10 cellular contexts compared by ENCODE assay signal in the genomic region with DNA sequence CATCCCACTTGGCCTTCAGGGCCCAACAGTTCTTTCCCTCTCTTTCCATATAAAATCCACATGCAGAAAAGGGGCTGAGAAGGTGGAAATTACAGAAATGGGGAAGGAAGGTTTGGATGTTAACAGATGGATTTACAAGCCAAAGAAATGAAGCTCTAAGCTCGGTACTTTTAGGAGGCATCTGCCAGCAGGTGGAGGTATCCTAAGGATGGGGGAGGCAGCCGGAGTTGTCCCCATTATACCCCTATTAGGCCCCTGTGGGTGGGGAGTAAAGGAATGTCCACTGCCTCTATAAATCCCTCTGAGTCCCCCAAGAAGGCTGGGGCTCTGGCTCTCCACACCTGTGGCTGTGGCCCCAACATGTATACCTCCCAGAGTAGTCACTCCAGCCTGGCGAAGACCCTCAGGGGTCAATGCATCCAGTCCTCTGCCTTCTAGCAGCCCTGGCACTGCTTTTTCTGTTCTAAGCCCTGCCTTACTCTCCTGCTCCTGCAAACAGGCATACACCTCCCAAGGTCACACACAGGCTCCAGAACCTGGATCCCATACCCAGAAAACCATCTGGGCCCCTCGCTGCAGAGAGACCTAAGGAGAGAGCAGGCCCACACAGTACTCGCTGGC. TPM values are rescaled to one million over a fixed set of nuclear protein-coding genes. Genes with fewer than 3 reads are reported as not detected.
DNase-seq lines count a peak whose midpoint lies in the region; ATAC-seq and TF ChIP-seq lines count a peak whose summit lies in the region.
"Had no signal": no experiment of that assay in that cellular context is flagged by ENCODE, and none has a peak within 500 bp of the region (broad histone marks: within the 10 kb centered on the region; RNA-seq: fewer than 3 reads in every experiment).

No MANE protein-coding gene starts in this region.

- peaks cover 9% of the 10 kb centered on the region; the same call in 1 of the 2 replicates for H3K4me1 ChIP-seq in Panc1 (ENCODE audit: control insufficient read depth, insufficient read depth, low read length)
- H3K4me1 ChIP-seq in endodermal cell (ENCODE audit: control insufficient read depth, insufficient read depth, low read length), result peaks cover 5% of the 10 kb centered on the region
- H3K4me1 ChIP-seq in smooth muscle cell (ENCODE audit: low read depth), result no peaks in the 10 kb centered on the region

- peak overlapping the region; percentile 85 for H3K27ac Mint-ChIP-seq in activated CD4-positive, alpha-beta T cell treated with anti-CD3 and anti-CD28 coated beads, Interleukin-2, amount 10 ng/mL, durations not matched to agents 7 days and 5 days
- H3K27ac Mint-ChIP-seq in endodermal cell, result no peak overlapping the region

- ATAC-seq in Panc1 (no peak; the same call in 1 of the 2 replicates), HG03135 (IDR thresholded peaks at IDR 0.05; ENCODE audit: unreplicated experiment) (no peak), HG03565 (IDR thresholded peaks at IDR 0.05; ENCODE audit: unreplicated experiment) (no peak), HG03378 (IDR thresholded peaks at IDR 0.05; ENCODE audit: unreplicated experiment) (no peak)

- peaks cover 1% of the 10 kb centered on the region for H3K36me3 Mint-ChIP-seq in activated CD4-positive, alpha-beta T cell treated with anti-CD3 and anti-CD28 coated beads, Interleukin-2, amount 10 ng/mL, durations not matched to agents 7 days and 5 days (ENCODE audit: low read depth)
- no peaks in the 10 kb centered on the region for H3K36me3 Mint-ChIP-seq in endodermal cell (ENCODE audit: low read depth)

- H4K20me1 ChIP-seq in smooth muscle cell (ENCODE audit: low read depth), result peaks cover 5% of the 10 kb centered on the region

- 80 to 94% methylated on average over 3 to 5 of the region's 5 CpGs for WGBS in endodermal cell (ENCODE audit: insufficient coverage in 1 of 2, insufficient read length in 1 of 2), 2 experiments
- WGBS in smooth muscle cell (ENCODE audit: low lambda C conversion rate), result 63% methylated on average over 5 of the region's 5 CpGs

- H3K27ac ChIP-seq in Panc1 (ENCODE audit: low read length) (no peak overlapping the region), endodermal cell (ENCODE audit: low read depth, low read length) (no peak overlapping the region), smooth muscle cell (ENCODE audit: low read depth) (no peak overlapping the region)

- H3K4me2 ChIP-seq in smooth muscle cell, result peak overlapping the region; percentile 98

- CTCF ChIA-PET in activated CD4-positive, alpha-beta T cell treated with anti-CD3 and anti-CD28 coated beads, Interleukin-2, amount 10 ng/mL, durations not matched to agents 7 days and 5 days (lab: Charles Lee), result interaction anchor here (0.7 kb wide), 1 partner anchor 20 kb away, joined by 6 read pairs; no protein-coding TSS in a partner anchor
- CTCF ChIA-PET in Panc1 (lab: Charles Lee), result no interaction called here

- peak overlapping the region; percentile 68 to 73 for H3K4me3 ChIP-seq in Panc1 (ENCODE audit: low read depth in 2 of 2, low read length in 2 of 2)
- peak overlapping the region; percentile 80 for H3K4me3 ChIP-seq in endodermal cell (ENCODE audit: low read length)
- peak overlapping the region; percentile 86 for H3K4me3 ChIP-seq in smooth muscle cell

- H3K27me3 ChIP-seq in Panc1 (ENCODE audit: control insufficient read depth, insufficient read depth, low read length) (no peaks in the 10 kb centered on the region), endodermal cell (ENCODE audit: control insufficient read depth, insufficient read depth, low read length, poor library complexity, severe bottlenecking) (peaks cover 41% of the 10 kb centered on the region), smooth muscle cell (ENCODE audit: low read depth) (peaks cover 36% of the 10 kb centered on the region)

- H3K79me2 ChIP-seq in smooth muscle cell (ENCODE audit: low read depth), result no peaks in the 10 kb centered on the region

- no peak for TF ChIP-seq CTCF in Panc1 (IDR thresholded peaks at IDR 0.05)
- peak; percentile 56 for TF ChIP-seq CTCF in endodermal cell (conservative IDR thresholded peaks at IDR 0.05)
- no peak for TF ChIP-seq CTCF in smooth muscle cell (IDR thresholded peaks at IDR 0.05; ENCODE audit: borderline replicate concordance, insufficient read depth, poor library complexity, severe bottlenecking)

- H3K36me3 ChIP-seq in Panc1 (ENCODE audit: control insufficient read depth, insufficient read depth, low read length) (no peaks in the 10 kb centered on the region; the same call in 1 of the 2 replicates), endodermal cell (ENCODE audit: control insufficient read depth, insufficient read depth, low read length) (no peaks in the 10 kb centered on the region), smooth muscle cell (ENCODE audit: low read depth) (no peaks in the 10 kb centered on the region)

- H3K9ac ChIP-seq in endodermal cell (ENCODE audit: extremely low read depth, low read length, poor library complexity, severe bottlenecking) (no peak overlapping the region), smooth muscle cell (ENCODE audit: low read depth) (no peak overlapping the region)

- POLR2A ChIA-PET in activated CD4-positive, alpha-beta T cell treated with anti-CD3 and anti-CD28 coated beads, Interleukin-2, amount 10 ng/mL, durations not matched to agents 7 days and 5 days (lab: Charles Lee), result no interaction called here
- POLR2A ChIA-PET in Panc1 (lab: Charles Lee), result no interaction called here

- H3K9me3 ChIP-seq in Panc1 (ENCODE audit: control insufficient read depth, insufficient read depth, low read depth, low read length) (no peaks in the 10 kb centered on the region), endodermal cell (ENCODE audit: control insufficient read depth, low read length) (no peaks in the 10 kb centered on the region), smooth muscle cell (replicated peaks; ENCODE audit: low read depth) (no peaks in the 10 kb centered on the region)

- H3K9me3 Mint-ChIP-seq in activated CD4-positive, alpha-beta T cell treated with anti-CD3 and anti-CD28 coated beads, Interleukin-2, amount 10 ng/mL, durations not matched to agents 7 days and 5 days, result no peaks in the 10 kb centered on the region
- no peaks in the 10 kb centered on the region for H3K9me3 Mint-ChIP-seq in endodermal cell

- H3K27me3 Mint-ChIP-seq in activated CD4-positive, alpha-beta T cell treated with anti-CD3 and anti-CD28 coated beads, Interleukin-2, amount 10 ng/mL, durations not matched to agents 7 days and 5 days, result peaks cover 9% of the 10 kb centered on the region
- peaks cover 32% of the 10 kb centered on the region for H3K27me3 Mint-ChIP-seq in endodermal cell (ENCODE audit: insufficient read depth)

- in situ Hi-C loops in Panc1 (cut with HindIII; ENCODE audit: low pct_unique_long_range_greater_than_20kb, low sequenced_read_pairs), result no loop called here

- no TSS peak for BruUV-seq in Panc1 (replicated peaks; lab: Mats Ljungman, UMichigan)

- no peaks in the 10 kb centered on the region for H3F3A ChIP-seq in smooth muscle cell (ENCODE audit: low read depth)

- peak overlapping the region; percentile 80 for H3K4me3 Mint-ChIP-seq in activated CD4-positive, alpha-beta T cell treated with anti-CD3 and anti-CD28 coated beads, Interleukin-2, amount 10 ng/mL, durations not matched to agents 7 days and 5 days
- peak overlapping the region; percentile 64 for H3K4me3 Mint-ChIP-seq in endodermal cell

- intact Hi-C loops in Panc1 (cut with micrococcal nuclease; ENCODE audit: unreplicated experiment), result no loop called here

- H3K4me1 Mint-ChIP-seq in activated CD4-positive, alpha-beta T cell treated with anti-CD3 and anti-CD28 coated beads, Interleukin-2, amount 10 ng/mL, durations not matched to agents 7 days and 5 days, result peaks cover 20% of the 10 kb centered on the region
- H3K4me1 Mint-ChIP-seq in endodermal cell, result peaks cover 10% of the 10 kb centered on the region

- no peak for DNase-seq in activated CD4-positive, alpha-beta T cell treated with anti-CD3 and anti-CD28 coated beads, Interleukin-2, amount 10 ng/mL, durations not matched to agents 7 days and 5 days
- no peak for DNase-seq in activated CD4-positive, alpha-beta T cell treated with anti-CD3 and anti-CD28 coated beads for 1 hour
- DNase-seq in Panc1 (ENCODE audit: low read depth, low spot score) (no peak), endodermal cell (no peak), smooth muscle cell (lab: John Stamatoyannopoulos, UW; ENCODE audit: unreplicated experiment) (no peak)
- DNase-seq: erythroblast, NCI-H1092 had no signal

- no peak overlapping the region for H2AFZ ChIP-seq in smooth muscle cell (ENCODE audit: low read depth)

RNA-seq across cellular contexts. Expression of a gene that starts 1.2 kb away (rescaled TPM):
- total RNA-seq in activated CD4-positive, alpha-beta T cell treated with anti-CD3 and anti-CD28 coated beads, Interleukin-2, amount 10 ng/mL, durations not matched to agents 7 days and 5 days, result 10 to 100 TPM; 18.2 to 20.2 TPM
- total RNA-seq in Panc1 (2021; ENCODE audit: unreplicated experiment) (6.5 TPM), endodermal cell (10 to 100 TPM in 1 of 2 donors, 1 to 10 TPM in 1; 9.0 to 11.2 TPM), smooth muscle cell (1.2 and 2.4 TPM in 2 replicates)
- polyA plus RNA-seq in Panc1 (2012; ENCODE audit: insufficient read length), result 7.4 TPM
- polyA plus RNA-seq in endodermal cell (2013, experiment 1 of 2), result 1.6 TPM
- 1.6 TPM for polyA plus RNA-seq in endodermal cell (2013, experiment 2 of 2)
- 1.00 and 3.0 TPM in 2 replicates for polyA plus RNA-seq in smooth muscle cell

RNA-seq across cellular contexts. Expression of a gene that starts 10.3 kb away (rescaled TPM):
- total RNA-seq in activated CD4-positive, alpha-beta T cell treated with anti-CD3 and anti-CD28 coated beads, Interleukin-2, amount 10 ng/mL, durations not matched to agents 7 days and 5 days, result not detected
- total RNA-seq in Panc1 (2021; ENCODE audit: unreplicated experiment) (0.08 TPM), endodermal cell (under 1 TPM in 1 of 2 donors, not detected in 1; 0.15 TPM), smooth muscle cell (0.99 and 2.3 TPM in 2 replicates)
- polyA plus RNA-seq in Panc1 (2012; ENCODE audit: insufficient read length), result 0.42 TPM
- polyA plus RNA-seq in endodermal cell (2013, experiment 1 of 2), result not detected
- polyA plus RNA-seq in endodermal cell (2013, experiment 2 of 2), result not detected
- polyA plus RNA-seq in smooth muscle cell, result 7.2 and 9.2 TPM in 2 replicates

RNA-seq across cellular contexts. Expression of a gene that starts 48.9 kb away (rescaled TPM):
- total RNA-seq in activated CD4-positive, alpha-beta T cell treated with anti-CD3 and anti-CD28 coated beads, Interleukin-2, amount 10 ng/mL, durations not matched to agents 7 days and 5 days, result 100 to 1,000 TPM; 281 to 310 TPM
- total RNA-seq in Panc1 (2021; ENCODE audit: unreplicated experiment) (426 TPM), endodermal cell (100 to 1,000 TPM; 347 to 391 TPM), smooth muscle cell (164 and 197 TPM in 2 replicates)
- 330 TPM for polyA plus RNA-seq in Panc1 (2012; ENCODE audit: insufficient read length)
- polyA plus RNA-seq in endodermal cell (2013, experiment 1 of 2), result 254 TPM
- 232 TPM for polyA plus RNA-seq in endodermal cell (2013, experiment 2 of 2)
- 212 and 225 TPM in 2 replicates for polyA plus RNA-seq in smooth muscle cell

RNA-seq across cellular contexts. Expression of a gene that starts 50.0 kb away (rescaled TPM):
- 10 to 100 TPM; 12.5 to 13.7 TPM for total RNA-seq in activated CD4-positive, alpha-beta T cell treated with anti-CD3 and anti-CD28 coated beads, Interleukin-2, amount 10 ng/mL, durations not matched to agents 7 days and 5 days
- total RNA-seq in Panc1 (2021; ENCODE audit: unreplicated experiment) (18.6 TPM), endodermal cell (10 to 100 TPM in 1 of 2 donors, 1 to 10 TPM in 1; 8.8 to 10.2 TPM), smooth muscle cell (24.0 and 28.3 TPM in 2 replicates)
- polyA plus RNA-seq in Panc1 (2012; ENCODE audit: insufficient read length), result 12.1 TPM
- 14.0 TPM for polyA plus RNA-seq in endodermal cell (2013, experiment 1 of 2)
- polyA plus RNA-seq in endodermal cell (2013, experiment 2 of 2), result 13.9 TPM
- 47.6 and 51.4 TPM in 2 replicates for polyA plus RNA-seq in smooth muscle cell
